Comparison of ENCODE assay signal across 19 cellular contexts in the genomic region with DNA sequence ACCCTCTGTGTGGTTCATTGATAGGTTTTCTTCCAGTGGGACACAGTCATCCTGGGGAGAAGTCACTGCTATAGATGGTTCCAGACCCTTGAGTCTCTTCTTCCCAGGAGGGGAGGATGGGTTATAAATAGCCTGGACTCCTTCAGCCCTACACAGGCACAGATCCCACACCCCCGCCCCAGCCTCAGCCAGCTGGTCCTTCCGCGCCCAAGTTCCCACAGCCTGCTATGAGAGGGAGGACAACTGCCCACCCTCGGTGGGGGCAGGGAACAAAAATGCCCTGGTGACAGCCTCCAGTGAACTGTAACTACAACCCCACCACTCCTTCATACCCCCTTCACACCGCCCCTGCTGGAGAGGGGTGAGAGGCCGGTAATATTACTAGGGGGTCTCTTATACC. TPM values are rescaled to one million over a fixed set of nuclear protein-coding genes. Genes with fewer than 3 reads are reported as not detected.
DNase-seq lines count a peak whose midpoint lies in the region; ATAC-seq and TF ChIP-seq lines count a peak whose summit lies in the region.
"Had no signal": no experiment of that assay in that cellular context is flagged by ENCODE, and none has a peak within 500 bp of the region (broad histone marks: within the 10 kb centered on the region; RNA-seq: fewer than 3 reads in every experiment).

No MANE protein-coding gene starts in this region.

- peak overlapping the region; percentile 2 for H3K4me3 Mint-ChIP-seq in neural crest cell
- H3K4me3 Mint-ChIP-seq in activated naive CD8-positive, alpha-beta T cell treated with anti-CD3 and anti-CD28 coated beads, Interleukin-2, amount 50 U/mL, for 24 hours: no peak overlapping the region
- H3K4me3 Mint-ChIP-seq: CD4-positive, CD25-positive, alpha-beta regulatory T cell; CD8-positive, alpha-beta memory T cell; H9 had no signal

- H3K27me3 ChIP-seq in WERI-Rb-1 (ENCODE audit: insufficient read depth, low read depth, severe bottlenecking): peaks cover 18% of the 10 kb centered on the region
- no peaks in the 10 kb centered on the region for H3K27me3 ChIP-seq in thyroid gland

- H3K36me3 ChIP-seq in WERI-Rb-1 (no peaks in the 10 kb centered on the region), thyroid gland (no peaks in the 10 kb centered on the region)
- H3K36me3 ChIP-seq: BE2C had no signal

- 76 to 85% methylated on average over 5 to 6 of the region's 6 CpGs for WGBS in thyroid gland, 2 donors

- peaks cover 67% of the 10 kb centered on the region for H3K27me3 Mint-ChIP-seq in neural crest cell (ENCODE audit: low read depth)
- peaks cover 57% of the 10 kb centered on the region for H3K27me3 Mint-ChIP-seq in activated naive CD8-positive, alpha-beta T cell treated with anti-CD3 and anti-CD28 coated beads, Interleukin-2, amount 50 U/mL, for 24 hours

- no peak for TF ChIP-seq POLR2A in thyroid gland (IDR thresholded peaks at IDR 0.05)

- DNase-seq in WERI-Rb-1: peak; percentile 33
- DNase-seq in left kidney (ENCODE audit: low read depth, low spot score): peak; percentile 61
- no peak for DNase-seq in neural crest cell (ENCODE audit: low read depth, low spot score)
- no peak for DNase-seq in thyroid gland
- DNase-seq in stimulated activated CD4-positive, alpha-beta T cell treated with anti-CD3 and anti-CD28 coated beads, Interleukin-4, amount 100 ng/mL, for 24 hours: no peak
- no peak for DNase-seq in activated naive CD8-positive, alpha-beta T cell treated with anti-CD3 and anti-CD28 coated beads, Interleukin-2, amount 50 U/mL, for 24 hours
- no peak for DNase-seq in activated T-cell treated with anti-CD3 and anti-CD28 coated beads for 4 hours
- DNase-seq: ACHN; BE2C; C1 segment of cervical spinal cord; CD4-positive, CD25-positive, alpha-beta regulatory T cell; CD8-positive, alpha-beta memory T cell; COR-L47; DMS153; DMS79; GDM1; H9 had no signal

- H3K27ac ChIP-seq in WERI-Rb-1 (no peak overlapping the region), thyroid gland (peak overlapping the region; percentile 15 to 77 (median 55))

- no peak overlapping the region for H3K27ac Mint-ChIP-seq in neural crest cell (ENCODE audit: unreplicated experiment)
- H3K27ac Mint-ChIP-seq in activated naive CD8-positive, alpha-beta T cell treated with anti-CD3 and anti-CD28 coated beads, Interleukin-2, amount 50 U/mL, for 24 hours: no peak overlapping the region
- H3K27ac Mint-ChIP-seq: CD8-positive, alpha-beta memory T cell; H9; IgD-negative memory B cell had no signal

- H3K4me1 ChIP-seq in thyroid gland: peaks cover 42 to 69% of the 10 kb centered on the region in 2 donors
- H3K4me1 ChIP-seq: BE2C had no signal

- H3K9me3 Mint-ChIP-seq in neural crest cell: no peaks in the 10 kb centered on the region
- no peaks in the 10 kb centered on the region for H3K9me3 Mint-ChIP-seq in activated naive CD8-positive, alpha-beta T cell treated with anti-CD3 and anti-CD28 coated beads, Interleukin-2, amount 50 U/mL, for 24 hours
- H3K9me3 Mint-ChIP-seq: IgD-negative memory B cell had no signal

- no peaks in the 10 kb centered on the region for H3K9me3 ChIP-seq in WERI-Rb-1 (ENCODE audit: severe bottlenecking)
- H3K9me3 ChIP-seq in thyroid gland: no peaks in the 10 kb centered on the region
- H3K9me3 ChIP-seq: BE2C had no signal

- intact Hi-C loops in thyroid gland (cut with DNase I): loop anchor here (5.0 kb wide), 1 partner anchor 64 kb away; no protein-coding TSS in a partner anchor

- peaks cover 20% of the 10 kb centered on the region for H3K4me1 Mint-ChIP-seq in neural crest cell
- H3K4me1 Mint-ChIP-seq in activated naive CD8-positive, alpha-beta T cell treated with anti-CD3 and anti-CD28 coated beads, Interleukin-2, amount 50 U/mL, for 24 hours: peaks cover 13% of the 10 kb centered on the region

- H3K4me3 ChIP-seq in WERI-Rb-1 (ENCODE audit: low read depth, low read length): no peak overlapping the region
- no peak overlapping the region for H3K4me3 ChIP-seq in thyroid gland (replicated peaks in 1 of 3)

- TF ChIP-seq CTCF in WERI-Rb-1 (IDR thresholded peaks at IDR 0.05; ENCODE audit: low read depth, low read length): no peak
- TF ChIP-seq CTCF in neural crest cell (conservative IDR thresholded peaks at IDR 0.05): no peak
- TF ChIP-seq CTCF in thyroid gland (IDR thresholded peaks at IDR 0.05): no peak

- ATAC-seq in activated naive CD8-positive, alpha-beta T cell treated with anti-CD3 and anti-CD28 coated beads, Interleukin-2, amount 50 U/mL, for 24 hours: no peak
- ATAC-seq: HepG2 had no signal

- H3K36me3 Mint-ChIP-seq in neural crest cell (ENCODE audit: low read depth): no peaks in the 10 kb centered on the region
- no peaks in the 10 kb centered on the region for H3K36me3 Mint-ChIP-seq in activated naive CD8-positive, alpha-beta T cell treated with anti-CD3 and anti-CD28 coated beads, Interleukin-2, amount 50 U/mL, for 24 hours (ENCODE audit: low read depth)
- H3K36me3 Mint-ChIP-seq: CD4-positive, CD25-positive, alpha-beta regulatory T cell; CD8-positive, alpha-beta memory T cell; IgD-negative memory B cell had no signal

RNA-seq across cellular contexts. Expression of a gene that starts 3.2 kb away (rescaled TPM):
- total RNA-seq in neural crest cell: 0.45 and 0.61 TPM in 2 replicates
- 10 to 100 TPM; 41.7 to 66.7 (median 49.5) TPM for total RNA-seq in thyroid gland
- total RNA-seq: CD4-positive, CD25-positive, alpha-beta regulatory T cell had no signal

Comparison
In these comparisons a context has a peak if more than half of its experiments do, and no peak if none do; other contexts are left out.
1. DNase-seq: peak in WERI-Rb-1 (single experiment) and left kidney (single experiment); none in neural crest cell (single experiment), thyroid gland (0 of 2), stimulated activated CD4-positive, alpha-beta T cell treated with anti-CD3 and anti-CD28 coated beads, Interleukin-4, amount 100 ng/mL, for 24 hours (single experiment), activated naive CD8-positive, alpha-beta T cell treated with anti-CD3 and anti-CD28 coated beads, Interleukin-2, amount 50 U/mL, for 24 hours (single experiment) and activated T-cell treated with anti-CD3 and anti-CD28 coated beads for 4 hours (single experiment).
2. RNA of a gene that starts 3.2 kb away (total RNA-seq): 41.7 to 66.7 TPM in thyroid gland; 0.45 to 0.61 TPM in neural crest cell; every median in the first group is over 10 times any median in the second.